In genomic region chr17:68172461-68172954, GRCh38 we compare ENCODE assay signal across 1 cellular context.
A peak's percentile ranks its signal among the peaks of the same experiment; 100 is the strongest.
TF ChIP-seq lines count a peak whose summit lies in the region.

No MANE protein-coding gene starts in this region.

TF ChIP-seq in HepG2, 621 proteins besides CTCF, POLR2A, EP300 and RAD21 (continued from another document and continues in another):
- TF ChIP-seq YEATS2 (CRISPR knock-in tag; IDR thresholded peaks at IDR 0.05; ENCODE audit: borderline replicate concordance) = no peak
- TF ChIP-seq NR2C2 (CRISPR knock-in tag; IDR thresholded peaks at IDR 0.05; ENCODE audit: borderline replicate concordance) = no peak
- TF ChIP-seq ETV5 (CRISPR knock-in tag; IDR thresholded peaks at IDR 0.05; ENCODE audit: borderline replicate concordance) = peak; percentile 41; the same call in 1 of the 2 replicates
- TF ChIP-seq ZNF850 (CRISPR knock-in tag; conservative IDR thresholded peaks at IDR 0.05) = no peak
- no peak for TF ChIP-seq ZNF672 (CRISPR knock-in tag; IDR thresholded peaks at IDR 0.05)
- no peak for TF ChIP-seq MATR3 (CRISPR knock-in tag; IDR thresholded peaks at IDR 0.05)
- peak; percentile 75; the same call in 1 of the 2 replicates for TF ChIP-seq ZNF318 (CRISPR knock-in tag; IDR thresholded peaks at IDR 0.05)
- TF ChIP-seq THAP7 (CRISPR knock-in tag; IDR thresholded peaks at IDR 0.05) = 0 out of 2 replicates have a peak, but pooled peaks have one; percentile 31
- peak; percentile 38; the same call in 1 of the 2 replicates for TF ChIP-seq KAT8 (CRISPR knock-in tag; IDR thresholded peaks at IDR 0.05)
- TF ChIP-seq ZNF800 (CRISPR knock-in tag; IDR thresholded peaks at IDR 0.05) = peak; percentile 55; the same call in 1 of the 2 replicates
- peak in 1 of 2 experiments; percentile 38; a peak in 1 of 4 replicates for TF ChIP-seq KLF16 (CRISPR knock-in tag; IDR thresholded peaks at IDR 0.05)
- TF ChIP-seq SIX4 (CRISPR knock-in tag; IDR thresholded peaks at IDR 0.05) = no peak; the same call in 1 of the 2 replicates
- TF ChIP-seq ZNF781 (CRISPR knock-in tag; IDR thresholded peaks at IDR 0.05; ENCODE audit: borderline replicate concordance, not compliant biosample characterization) = peak; percentile 42
- TF ChIP-seq ZNF207 (IDR thresholded peaks at IDR 0.05; ENCODE audit: borderline replicate concordance) = no peak
- TF ChIP-seq TBX2 (CRISPR knock-in tag; IDR thresholded peaks at IDR 0.05; ENCODE audit: borderline replicate concordance) = peak; percentile 22; the same call in 1 of the 2 replicates
- no peak for TF ChIP-seq ZNF432 (CRISPR knock-in tag; IDR thresholded peaks at IDR 0.05; ENCODE audit: borderline replicate concordance)
- peak; percentile 55; the same call in 1 of the 2 replicates for TF ChIP-seq MIXL1 (CRISPR knock-in tag; IDR thresholded peaks at IDR 0.05)
- 0 out of 2 replicates have a peak, but pooled peaks have one; percentile 29 for TF ChIP-seq NFYC (CRISPR knock-in tag; IDR thresholded peaks at IDR 0.05)
- TF ChIP-seq RXRB (CRISPR knock-in tag; IDR thresholded peaks at IDR 0.05; ENCODE audit: borderline replicate concordance) = peak; percentile 42; the same call in 1 of the 2 replicates
- TF ChIP-seq ARID5B (CRISPR knock-in tag; IDR thresholded peaks at IDR 0.05) = peak; percentile 30; the same call in 1 of the 2 replicates
- TF ChIP-seq ZFP62 (CRISPR knock-in tag; IDR thresholded peaks at IDR 0.05) = no peak
- TF ChIP-seq GATAD2A (CRISPR knock-in tag; IDR thresholded peaks at IDR 0.05) = peak; percentile 46; the same call in 1 of the 2 replicates
- TF ChIP-seq ZNF691 (CRISPR knock-in tag; IDR thresholded peaks at IDR 0.05; ENCODE audit: borderline replicate concordance, low read depth) = peak; percentile 53; the same call in 1 of the 2 replicates
- no peak for TF ChIP-seq HNF1A (IDR thresholded peaks at IDR 0.05; ENCODE audit: low read depth)
- 0 out of 2 replicates have a peak, but pooled peaks have one; percentile 24 for TF ChIP-seq HNF1A (CRISPR knock-in tag; IDR thresholded peaks at IDR 0.05; ENCODE audit: borderline replicate concordance)
- TF ChIP-seq SUZ12 (IDR thresholded peaks at IDR 0.05; ENCODE audit: low read depth, low read length) = no peak
- TF ChIP-seq SP5 (CRISPR knock-in tag; IDR thresholded peaks at IDR 0.05; ENCODE audit: borderline replicate concordance, low read depth) = 0 out of 2 replicates have a peak, but pooled peaks have one; percentile 18
- peak; percentile 43 for TF ChIP-seq TEAD3 (CRISPR knock-in tag; optimal IDR thresholded peaks at IDR 0.05; ENCODE audit: borderline replicate concordance)
- peak; percentile 79; the same call in 1 of the 2 replicates for TF ChIP-seq ZNF614 (CRISPR knock-in tag; IDR thresholded peaks at IDR 0.05; ENCODE audit: borderline replicate concordance)
- no peak for TF ChIP-seq ELK4 (CRISPR knock-in tag; IDR thresholded peaks at IDR 0.05; ENCODE audit: borderline replicate concordance)
